Comparison of ENCODE assay signal across 18 cellular contexts in the genomic region with DNA sequence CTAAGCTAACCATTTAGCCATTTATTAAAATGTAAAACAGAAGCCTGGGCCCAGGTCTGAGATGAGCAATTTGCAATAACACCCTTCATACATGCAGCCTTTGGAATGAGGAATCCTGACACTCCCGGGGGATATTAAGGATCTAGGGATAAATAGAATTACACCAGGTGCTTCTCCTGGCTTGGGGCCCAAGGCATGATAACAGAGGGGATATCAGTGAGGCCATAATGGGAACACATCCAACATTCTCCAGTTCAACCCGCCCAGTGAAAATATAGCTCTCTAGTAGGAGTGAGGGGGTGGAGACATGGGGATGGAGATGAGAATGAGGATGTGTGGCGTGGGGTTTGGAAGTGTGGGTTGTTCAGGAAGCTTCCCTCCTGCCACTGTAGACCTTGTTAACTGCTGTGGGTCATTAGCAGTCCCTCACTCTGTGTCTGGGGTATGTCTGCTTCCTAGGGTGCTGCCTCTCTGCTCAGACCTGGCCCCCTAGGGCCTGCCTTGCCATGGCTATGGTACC. TPM values are rescaled to one million over a fixed set of nuclear protein-coding genes. Genes with fewer than 3 reads are reported as not detected.
DNase-seq lines count a peak whose midpoint lies in the region; ATAC-seq and TF ChIP-seq lines count a peak whose summit lies in the region.
"Had no signal": no experiment of that assay in that cellular context is flagged by ENCODE, and none has a peak within 500 bp of the region (broad histone marks: within the 10 kb centered on the region; RNA-seq: fewer than 3 reads in every experiment).

No MANE protein-coding gene starts in this region.

- TF ChIP-seq POLR2A in esophagus muscularis mucosa (IDR thresholded peaks at IDR 0.05; ENCODE audit: low read depth): no peak

- H3K36me3 ChIP-seq in esophagus muscularis mucosa: no peaks in the 10 kb centered on the region
- H3K36me3 ChIP-seq: MG63, Peyer's patch had no signal

- DNase-seq in COR-L47 (lab: John Stamatoyannopoulos, UW) (peak; percentile 86), NCI-H1092 (lab: John Stamatoyannopoulos, UW) (peak; percentile 14), NCI-H2171 treated with DMSO at 0.1 percent for 48 hours (lab: John Stamatoyannopoulos, UW) (peak; percentile 74), esophagus muscularis mucosa (ENCODE audit: extremely low spot score) (peak; percentile 55), globus pallidus (ENCODE audit: low spot score) (no peak)
- no peak for DNase-seq in activated effector memory CD4-positive, alpha-beta T cell treated with Interleukin-2 at 50 U/mL for 16 hours
- no peak for DNase-seq in CD4-positive, alpha-beta T cell
- DNase-seq: CD8-positive, alpha-beta memory T cell; DMS53; H9; MG63; NCI-H1417; NCI-H2107; NCI-H524; Peyer's patch; Right ventricle myocardium superior had no signal

- no peak for TF ChIP-seq CTCF in esophagus muscularis mucosa (IDR thresholded peaks at IDR 0.05)
- TF ChIP-seq CTCF in CD4-positive, alpha-beta T cell (IDR thresholded peaks at IDR 0.05): no peak

- no peak for ATAC-seq in CD4-positive, alpha-beta T cell (ENCODE audit: poor library complexity)

- no peaks in the 10 kb centered on the region for H3K27me3 Mint-ChIP-seq in CD4-positive, alpha-beta T cell

- H3K9me3 Mint-ChIP-seq in CD4-positive, alpha-beta T cell: no peaks in the 10 kb centered on the region
- H3K9me3 Mint-ChIP-seq: CD8-positive, alpha-beta memory T cell had no signal

- CTCF ChIA-PET in CD4-positive, alpha-beta T cell (lab: Charles Lee): no interaction called here

- WGBS in esophagus muscularis mucosa: 86% methylated on average over 3 of the region's 3 CpGs

- no peaks in the 10 kb centered on the region for H3K4me1 Mint-ChIP-seq in CD4-positive, alpha-beta T cell (ENCODE audit: low read depth)
- H3K4me1 Mint-ChIP-seq: B cell; CD8-positive, alpha-beta memory T cell; H9 had no signal

- no peak overlapping the region for H3K4me3 ChIP-seq in esophagus muscularis mucosa
- H3K4me3 ChIP-seq: MG63, Peyer's patch had no signal

- H3K27ac Mint-ChIP-seq in CD4-positive, alpha-beta T cell: no peak overlapping the region
- H3K27ac Mint-ChIP-seq: B cell; CD8-positive, alpha-beta memory T cell; H9 had no signal

- H3K9me3 ChIP-seq in esophagus muscularis mucosa: no peaks in the 10 kb centered on the region
- H3K9me3 ChIP-seq in CD4-positive, alpha-beta T cell (ENCODE audit: control insufficient read depth, low read length): no peaks in the 10 kb centered on the region
- H3K9me3 ChIP-seq: MG63, Peyer's patch had no signal

- no peaks in the 10 kb centered on the region for H3K4me1 ChIP-seq in esophagus muscularis mucosa
- H3K4me1 ChIP-seq: Peyer's patch had no signal

- no peak overlapping the region for H3K4me3 Mint-ChIP-seq in CD4-positive, alpha-beta T cell
- H3K4me3 Mint-ChIP-seq: B cell, H9 had no signal

- no peak for TF ChIP-seq EP300 in esophagus muscularis mucosa (IDR thresholded peaks at IDR 0.05)

- no peak overlapping the region for H3K27ac ChIP-seq in esophagus muscularis mucosa (replicated peaks in 1 of 4)
- H3K27ac ChIP-seq in CD4-positive, alpha-beta T cell (ENCODE audit: low read depth, low read length): no peak overlapping the region
- H3K27ac ChIP-seq: Peyer's patch had no signal

- no peaks in the 10 kb centered on the region for H3K27me3 ChIP-seq in esophagus muscularis mucosa
- no peaks in the 10 kb centered on the region for H3K27me3 ChIP-seq in CD4-positive, alpha-beta T cell (ENCODE audit: control insufficient read depth, insufficient read depth, low read length)
- H3K27me3 ChIP-seq: MG63, Peyer's patch had no signal

- H3K36me3 Mint-ChIP-seq in CD4-positive, alpha-beta T cell (ENCODE audit: low read depth): no peaks in the 10 kb centered on the region
- H3K36me3 Mint-ChIP-seq: CD8-positive, alpha-beta memory T cell had no signal

- intact Hi-C loops in esophagus muscularis mucosa (cut with DNase I): no loop called here
- intact Hi-C loops in CD4-positive, alpha-beta T cell (cut with DNase I, micrococcal nuclease): no loop called here

- POLR2A ChIA-PET in CD4-positive, alpha-beta T cell (lab: Charles Lee): no interaction called here

RNA-seq across cellular contexts. Expression of gene KANK4, which starts 57.9 kb away (rescaled TPM):
- total RNA-seq in esophagus muscularis mucosa: 1 to 10 TPM in 1 of 4 donors, under 1 TPM in 3; 0.42 to 1.4 (median 0.84) TPM
- not detected for total RNA-seq in CD4-positive, alpha-beta T cell
- total RNA-seq: B cell; CD8-positive, alpha-beta memory T cell; T-helper 2 cell treated with Interferon-gamma antibody and Interleukin-4, amounts not matched to agents 100 ng/mL and 5 ng/mL, for 36 hours had no signal

RNA-seq across cellular contexts. Expression of gene USP1, which starts 59.7 kb away (rescaled TPM):
- total RNA-seq in esophagus muscularis mucosa: 10 to 100 TPM; 21.0 to 32.4 (median 27.6) TPM
- total RNA-seq in CD4-positive, alpha-beta T cell: 10 to 100 TPM; 26.2 to 28.3 TPM

Comparison
In these comparisons a context has a peak if more than half of its experiments do, and no peak if none do; other contexts are left out.
1. DNase-seq: peak in COR-L47 (single experiment), NCI-H1092 (single experiment), NCI-H2171 treated with DMSO at 0.1 percent for 48 hours (single experiment) and esophagus muscularis mucosa (single experiment); none in activated effector memory CD4-positive, alpha-beta T cell treated with Interleukin-2 at 50 U/mL for 16 hours (single experiment), globus pallidus (single experiment) and CD4-positive, alpha-beta T cell (0 of 10).